Comparison of ENCODE assay signal across 27 cellular contexts in the genomic region with DNA sequence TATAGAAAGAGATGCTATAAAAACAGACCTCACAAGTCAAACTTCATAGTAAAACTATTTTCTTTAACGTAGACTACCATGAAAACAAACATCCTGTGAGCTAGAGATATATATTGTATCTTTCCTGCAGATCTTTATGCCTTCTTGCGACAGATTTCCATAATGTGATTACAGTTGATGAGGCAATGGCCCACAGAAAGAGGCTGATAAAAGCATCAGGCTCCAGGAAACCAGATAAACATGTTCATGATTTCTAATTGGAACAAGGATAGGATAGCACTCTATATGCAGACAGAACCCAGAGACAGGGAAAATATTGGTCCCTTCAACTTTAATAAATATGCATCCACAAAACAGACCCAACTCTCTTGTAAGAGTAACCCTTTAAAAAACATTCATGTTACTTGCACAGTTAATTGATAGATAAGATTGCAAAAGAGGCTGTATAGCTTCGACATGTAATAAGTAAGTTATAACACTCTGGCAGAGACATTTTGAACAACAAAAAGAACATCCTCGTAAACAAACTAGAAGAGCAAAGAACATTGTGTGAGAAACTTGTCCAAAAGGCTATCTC.
"Had no signal": no experiment of that assay in that cellular context is flagged by ENCODE, and none has a peak within 500 bp of the region (broad histone marks: within the 10 kb centered on the region; RNA-seq: fewer than 3 reads in every experiment).

No MANE protein-coding gene starts in this region.

- H3K4me3 ChIP-seq: left lung, lower lobe of right lung, pancreas, prostate gland, skin epidermis, stomach, testis, thyroid gland, transverse colon, upper lobe of left lung, vagina had no signal

- H3K36me3 ChIP-seq: left lung, lower lobe of right lung, pancreas, prostate gland, stomach, thyroid gland, transverse colon, upper lobe of left lung, vagina had no signal

- H3K27ac ChIP-seq: left lung, lower lobe of right lung, pancreas, prostate gland, skin epidermis, stomach, testis, thyroid gland, transverse colon, upper lobe of left lung, vagina had no signal

- H3K9me3 ChIP-seq: pancreas, prostate gland, testis, thyroid gland, upper lobe of left lung, vagina had no signal

- DNase-seq: kidney glomerular epithelial cell; left cardiac atrium; left lung; lower lobe of right lung; mammary epithelial cell; mesenchymal stem cell; naive thymus-derived CD8-positive, alpha-beta T cell; nucleus accumbens; pancreas; posterior cingulate gyrus; retina; right cardiac atrium; stimulated activated CD4-positive, alpha-beta T cell treated with anti-CD3 and anti-CD28 coated beads, Interleukin-12 subunit alpha, Interleukin-12 subunit beta, amount 100 ng/mL, for 4 hours; stimulated activated CD4-positive, alpha-beta T cell treated with anti-CD3 and anti-CD28 coated beads, Interleukin-15, amount 100 ng/mL, for 24 hours; stimulated activated CD4-positive, alpha-beta T cell treated with anti-CD3 and anti-CD28 coated beads, Interleukin-2, amount 100 ng/mL, for 24 hours; stimulated activated CD4-positive, alpha-beta T cell treated with anti-CD3 and anti-CD28 coated beads, Interleukin-4, amount 100 ng/mL, for 1 hour; stimulated activated naive B cell treated with anti-CD40 and anti-IgM and Interleukin-4, amounts not matched to agents 10 μg/mL and 1 μg/mL and 100 μg/mL, for 72 hours; stimulated activated naive CD8-positive, alpha-beta T cell treated with anti-CD3 and anti-CD28 coated beads, Interleukin-15, Interleukin-2, amounts not matched to agents 100 U/mL and 50 U/mL, for 24 hours; stomach; testis; thyroid gland; transverse colon; upper lobe of left lung had no signal

- ATAC-seq: left cardiac atrium; left lung; lower lobe of right lung; naive thymus-derived CD8-positive, alpha-beta T cell; pancreas; right cardiac atrium; sciatic nerve; stimulated activated naive B cell treated with anti-CD40 and anti-IgM and Interleukin-4, amounts not matched to agents 10 μg/mL and 1 μg/mL and 100 μg/mL, for 72 hours; stimulated activated naive CD8-positive, alpha-beta T cell treated with anti-CD3 and anti-CD28 coated beads, Interleukin-15, Interleukin-2, amounts not matched to agents 100 U/mL and 50 U/mL, for 24 hours had no signal
